ENCODE assay signal across 9 cellular contexts in the genomic region with DNA sequence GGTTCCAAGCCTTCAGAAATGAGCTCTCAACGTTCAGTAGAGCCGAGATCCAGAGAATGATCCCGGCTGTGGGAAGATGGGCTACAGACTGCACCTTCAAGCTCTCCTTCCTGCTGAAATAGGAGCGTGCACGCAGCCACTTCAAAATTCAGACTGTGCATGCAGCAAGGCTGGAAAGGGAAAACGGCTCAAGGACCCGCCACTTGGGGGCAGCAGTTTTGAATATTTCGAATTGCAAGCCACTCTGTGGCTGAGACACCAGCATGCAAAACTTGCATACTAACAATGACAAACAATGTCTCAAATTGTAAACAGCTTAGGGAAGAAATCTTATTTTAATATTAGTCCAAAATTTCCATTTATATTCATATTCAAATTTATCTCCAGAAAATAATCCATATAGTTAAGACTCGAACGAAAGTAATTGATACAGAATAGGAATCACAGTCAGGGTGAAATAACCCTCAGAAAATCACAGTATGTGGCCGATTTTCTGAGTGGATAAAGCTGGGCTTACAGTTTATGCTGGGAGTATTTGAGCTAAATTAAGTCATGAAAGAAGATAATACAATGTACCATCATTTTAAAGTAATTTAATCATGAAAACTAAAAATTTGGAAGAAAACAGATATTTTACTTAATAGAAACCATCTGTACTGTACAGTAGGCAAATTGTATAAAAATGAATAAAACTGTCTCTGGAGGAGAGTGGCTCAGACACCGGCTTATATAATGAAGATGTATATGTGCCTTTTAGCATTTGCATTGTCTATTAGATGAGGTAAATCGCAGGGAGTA.
DNase-seq lines count a peak whose midpoint lies in the region; ATAC-seq and FAIRE-seq lines count a peak whose summit lies in the region.
"Had no signal": no experiment of that assay in that cellular context is flagged by ENCODE, and none has a peak within 500 bp of the region (broad histone marks: within the 10 kb centered on the region; RNA-seq: fewer than 3 reads in every experiment).

No MANE protein-coding gene starts in this region.

- peaks cover 0 to 19% of the 10 kb centered on the region in 2 donors for H3K27me3 ChIP-seq in small intestine (ENCODE audit: control insufficient read depth in 2 of 2, insufficient read depth in 2 of 2, low read length in 2 of 2)
- H3K27me3 ChIP-seq: BLaER1 treated with 17β-estradiol and CSF1 and Interleukin-3, amounts not matched to agents 10 nM and 100 nM had no signal

- H3K4me3 Mint-ChIP-seq in activated naive CD8-positive, alpha-beta T cell treated with anti-CD3 and anti-CD28 coated beads for 36 hours = no peak overlapping the region

- WGBS in small intestine, 3 donors = 30 to 32% (median 31%) methylated on average over 13 of the region's 13 CpGs

- peak; percentile 50 for ATAC-seq in HG03175 (IDR thresholded peaks at IDR 0.05; ENCODE audit: unreplicated experiment)
- ATAC-seq in left ventricle myocardium superior = peak; percentile 62
- no peak for ATAC-seq in GM19467 (IDR thresholded peaks at IDR 0.05; ENCODE audit: unreplicated experiment)

- DNase-seq in NCI-H1436 (lab: John Stamatoyannopoulos, UW) = peak; percentile 52
- no peak for DNase-seq in NCI-H1436 treated with DMSO at 0.1 percent for 48 hours (lab: John Stamatoyannopoulos, UW)
- DNase-seq in RCC 7860 (ENCODE audit: low spot score) = no peak
- peak; percentile 24 for DNase-seq in activated naive CD8-positive, alpha-beta T cell treated with anti-CD3 and anti-CD28 coated beads for 36 hours
- peak; percentile 76 for DNase-seq in left ventricle myocardium superior
- DNase-seq in small intestine = peak; percentile 42

- peaks cover 57% of the 10 kb centered on the region for H3K27me3 Mint-ChIP-seq in activated naive CD8-positive, alpha-beta T cell treated with anti-CD3 and anti-CD28 coated beads for 36 hours

- H3K4me1 ChIP-seq in small intestine (ENCODE audit: control insufficient read depth in 2 of 2, insufficient read depth in 1 of 2, low read depth in 1 of 2, low read length in 1 of 2) = no peaks in the 10 kb centered on the region

- FAIRE-seq in RCC 7860 (lab: Jason Lieb, UNC) (peak; percentile 26), small intestine (lab: Jason Lieb, UNC) (no peak)

- H3K36me3 ChIP-seq in small intestine (ENCODE audit: control insufficient read depth in 2 of 2, insufficient read depth in 2 of 2, low read length in 2 of 2) = no peaks in the 10 kb centered on the region

- H3K36me3 Mint-ChIP-seq in activated naive CD8-positive, alpha-beta T cell treated with anti-CD3 and anti-CD28 coated beads for 36 hours = no peaks in the 10 kb centered on the region

- H3K27ac Mint-ChIP-seq in activated naive CD8-positive, alpha-beta T cell treated with anti-CD3 and anti-CD28 coated beads for 36 hours = no peak overlapping the region

- no peaks in the 10 kb centered on the region for H3K9me3 Mint-ChIP-seq in activated naive CD8-positive, alpha-beta T cell treated with anti-CD3 and anti-CD28 coated beads for 36 hours

- H3K4me3 ChIP-seq in small intestine (ENCODE audit: low read depth in 1 of 2, low read length in 2 of 2) = no peak overlapping the region
- H3K4me3 ChIP-seq: BLaER1 treated with 17β-estradiol and CSF1 and Interleukin-3, amounts not matched to agents 10 nM and 100 nM had no signal

- H3K27ac ChIP-seq in small intestine (ENCODE audit: low read depth in 1 of 2, low read length in 1 of 2) = no peak overlapping the region
- H3K27ac ChIP-seq: BLaER1 treated with 17β-estradiol and CSF1 and Interleukin-3, amounts not matched to agents 10 nM and 100 nM had no signal

- no peaks in the 10 kb centered on the region for H3K9me3 ChIP-seq in small intestine (ENCODE audit: control insufficient read depth, low read depth)
- H3K9me3 ChIP-seq: BLaER1 treated with 17β-estradiol and CSF1 and Interleukin-3, amounts not matched to agents 10 nM and 100 nM had no signal

- no peaks in the 10 kb centered on the region for H3K4me1 Mint-ChIP-seq in activated naive CD8-positive, alpha-beta T cell treated with anti-CD3 and anti-CD28 coated beads for 36 hours

- intact Hi-C loops in left ventricle myocardium superior (cut with micrococcal nuclease) = no loop called here

Comparison
In these comparisons a context has a peak if more than half of its experiments do, and no peak if none do; other contexts are left out.
1. DNase-seq: peak in NCI-H1436 (single experiment), activated naive CD8-positive, alpha-beta T cell treated with anti-CD3 and anti-CD28 coated beads for 36 hours (single experiment), left ventricle myocardium superior (single experiment) and small intestine (single experiment); none in NCI-H1436 treated with DMSO at 0.1 percent for 48 hours (single experiment) and RCC 7860 (single experiment).